ENCODE assay signal across 13 cellular contexts in the genomic region with DNA sequence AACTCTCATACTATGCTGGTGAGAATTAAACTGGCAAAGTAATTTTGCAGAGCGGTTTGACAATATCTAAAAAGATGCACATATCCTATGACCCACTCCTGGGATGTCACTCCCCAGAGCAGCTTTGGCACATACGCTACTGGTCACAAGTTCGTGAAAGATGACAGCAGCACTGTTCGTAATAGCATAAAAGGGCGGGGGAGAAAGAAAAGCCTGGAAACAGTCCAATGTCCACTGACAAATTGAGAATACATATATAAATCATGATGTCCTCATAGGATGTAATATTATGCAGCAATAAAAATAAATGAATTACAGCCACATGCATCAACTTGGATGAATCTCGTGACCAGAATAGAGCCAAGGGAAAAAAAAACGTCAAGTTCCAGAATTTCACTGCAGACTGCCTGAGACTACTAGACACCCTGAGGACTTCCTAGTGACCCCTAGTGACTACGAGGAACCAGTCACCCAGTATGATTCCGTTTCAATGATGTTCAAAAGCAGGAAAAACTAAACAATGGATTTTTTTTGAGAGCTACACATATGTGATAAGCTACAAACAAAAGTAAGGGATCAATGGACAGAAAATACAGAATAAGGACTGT. TPM values are rescaled to one million over a fixed set of nuclear protein-coding genes. Genes with fewer than 3 reads are reported as not detected.
A peak's percentile ranks its signal among the peaks of the same experiment; 100 is the strongest.
DNase-seq lines count a peak whose midpoint lies in the region; ATAC-seq, FAIRE-seq and TF ChIP-seq lines count a peak whose summit lies in the region.
"Had no signal": no experiment of that assay in that cellular context is flagged by ENCODE, and none has a peak within 500 bp of the region (broad histone marks: within the 10 kb centered on the region; RNA-seq: fewer than 3 reads in every experiment).

No MANE protein-coding gene starts in this region.

- H3K4me2 ChIP-seq in hepatocyte = peak overlapping the region; percentile 82

- no peaks in the 10 kb centered on the region for H3K36me3 ChIP-seq in BE2C
- no peaks in the 10 kb centered on the region for H3K36me3 ChIP-seq in hepatocyte (replicated peaks; ENCODE audit: insufficient read depth, low read depth)
- H3K36me3 ChIP-seq in pancreas = no peaks in the 10 kb centered on the region
- H3K36me3 ChIP-seq: heart left ventricle, spleen had no signal

- no peaks in the 10 kb centered on the region for H4K20me1 ChIP-seq in hepatocyte (ENCODE audit: insufficient read depth, poor library complexity, severe bottlenecking)

- peaks cover 50% of the 10 kb centered on the region for H3K27me3 Mint-ChIP-seq in activated T-helper 2 cell treated with anti-CD3 and anti-CD28 coated beads, Interferon-gamma antibody, Interleukin-2, Interleukin-4, amounts not matched to agents 10 μg/mL and 5 μg/mL and 100 μg/mL, durations not matched to agents 14 hours and 24 hours and 36 hours (ENCODE audit: low read depth)

- no peak overlapping the region for H2AFZ ChIP-seq in hepatocyte

- no peaks in the 10 kb centered on the region for H3K4me1 ChIP-seq in BE2C
- no peaks in the 10 kb centered on the region for H3K4me1 ChIP-seq in hepatocyte (ENCODE audit: insufficient read depth)
- H3K4me1 ChIP-seq in pancreas = no peaks in the 10 kb centered on the region

- intact Hi-C loops in activated T-helper 2 cell treated with anti-CD3 and anti-CD28 coated beads, Interferon-gamma antibody, Interleukin-2, Interleukin-4, amounts not matched to agents 10 μg/mL and 5 μg/mL and 100 μg/mL, durations not matched to agents 14 hours and 24 hours and 36 hours (cut with micrococcal nuclease) = no loop called here
- intact Hi-C loops in pancreas (cut with DNase I) = no loop called here

- peaks cover 10% of the 10 kb centered on the region for H3K4me1 Mint-ChIP-seq in activated T-helper 2 cell treated with anti-CD3 and anti-CD28 coated beads, Interferon-gamma antibody, Interleukin-2, Interleukin-4, amounts not matched to agents 10 μg/mL and 5 μg/mL and 100 μg/mL, durations not matched to agents 14 hours and 24 hours and 36 hours (ENCODE audit: low read depth)

- H3K27ac ChIP-seq in hepatocyte = no peak overlapping the region
- H3K27ac ChIP-seq in pancreas = no peak overlapping the region
- H3K27ac ChIP-seq: heart left ventricle, spleen had no signal

- TF ChIP-seq CTCF in BE2C (IDR thresholded peaks at IDR 0.05; ENCODE audit: low read depth, low read length) = peak; percentile 43
- no peak for TF ChIP-seq CTCF in hepatocyte (IDR thresholded peaks at IDR 0.05; ENCODE audit: poor library complexity)
- no peak for TF ChIP-seq CTCF in pancreas (IDR thresholded peaks at IDR 0.05)

- H3K9me3 ChIP-seq in BE2C = no peaks in the 10 kb centered on the region
- H3K9me3 ChIP-seq in hepatocyte (ENCODE audit: low read depth) = no peaks in the 10 kb centered on the region
- H3K9me3 ChIP-seq in pancreas = no peaks in the 10 kb centered on the region
- H3K9me3 ChIP-seq: heart left ventricle, spleen had no signal

- no peak for DNase-seq in BE2C
- peak; percentile 4 for DNase-seq in GM04504 (ENCODE audit: low read depth)
- DNase-seq in RPMI8226 = peak; percentile 8
- DNase-seq in hepatocyte (ENCODE audit: low spot score) = no peak
- DNase-seq in activated T-helper 2 cell treated with anti-CD3 and anti-CD28 coated beads, Interferon-gamma antibody, Interleukin-2, Interleukin-4, amounts not matched to agents 10 μg/mL and 5 μg/mL and 100 μg/mL, durations not matched to agents 14 hours and 24 hours and 36 hours (ENCODE audit: low spot score) = no peak
- DNase-seq in pancreas = no peak
- DNase-seq in NCI-H524 treated with DMSO at 0.1 percent for 48 hours (lab: John Stamatoyannopoulos, UW) = no peak
- DNase-seq in activated naive CD4-positive, alpha-beta T cell treated with anti-CD3 and anti-CD28 coated beads, Interleukin-2, amount 50 U/mL, for 16 hours = no peak
- DNase-seq: activated B cell treated with CpG ODN at 0.5 μM for 24 hours, heart left ventricle, spleen had no signal

- no peak overlapping the region for H3K27ac Mint-ChIP-seq in activated T-helper 2 cell treated with anti-CD3 and anti-CD28 coated beads, Interferon-gamma antibody, Interleukin-2, Interleukin-4, amounts not matched to agents 10 μg/mL and 5 μg/mL and 100 μg/mL, durations not matched to agents 14 hours and 24 hours and 36 hours
- H3K27ac Mint-ChIP-seq: activated B cell treated with CpG ODN at 0.5 μM for 24 hours; dendritic cell treated with granulocyte-macrophage colony-stimulating factor and Interleukin-4, amounts not matched to agents 40 ng/mL and 50 ng/mL, for 4 days had no signal

- no peaks in the 10 kb centered on the region for H3K27me3 ChIP-seq in BE2C
- peaks cover 31% of the 10 kb centered on the region for H3K27me3 ChIP-seq in hepatocyte
- H3K27me3 ChIP-seq in pancreas = peaks cover 0 to 23% (median 7%) of the 10 kb centered on the region in 4 donors

- WGBS in hepatocyte (ENCODE audit: low lambda C conversion rate, missing lambda C conversion rate) = 60% methylated on average over 9 of the region's 9 CpGs
- WGBS in pancreas, 2 donors = 17 to 32% methylated on average over 9 of the region's 9 CpGs

- H3K4me3 Mint-ChIP-seq in activated T-helper 2 cell treated with anti-CD3 and anti-CD28 coated beads, Interferon-gamma antibody, Interleukin-2, Interleukin-4, amounts not matched to agents 10 μg/mL and 5 μg/mL and 100 μg/mL, durations not matched to agents 14 hours and 24 hours and 36 hours (ENCODE audit: low read depth) = no peak overlapping the region
- H3K4me3 Mint-ChIP-seq: dendritic cell treated with granulocyte-macrophage colony-stimulating factor and Interleukin-4, amounts not matched to agents 40 ng/mL and 50 ng/mL, for 4 days had no signal

- H3K9me3 Mint-ChIP-seq in activated T-helper 2 cell treated with anti-CD3 and anti-CD28 coated beads, Interferon-gamma antibody, Interleukin-2, Interleukin-4, amounts not matched to agents 10 μg/mL and 5 μg/mL and 100 μg/mL, durations not matched to agents 14 hours and 24 hours and 36 hours = no peaks in the 10 kb centered on the region
- H3K9me3 Mint-ChIP-seq: activated B cell treated with CpG ODN at 0.5 μM for 24 hours; dendritic cell treated with granulocyte-macrophage colony-stimulating factor and Interleukin-4, amounts not matched to agents 40 ng/mL and 50 ng/mL, for 4 days had no signal

- H3K4me3 ChIP-seq in BE2C (ENCODE audit: low read depth, low read length) = peak overlapping the region; percentile 79
- H3K4me3 ChIP-seq in hepatocyte = no peak overlapping the region
- no peak overlapping the region for H3K4me3 ChIP-seq in pancreas
- H3K4me3 ChIP-seq: heart left ventricle, spleen had no signal

- H3K79me2 ChIP-seq in hepatocyte = no peaks in the 10 kb centered on the region

- no peaks in the 10 kb centered on the region for H3K36me3 Mint-ChIP-seq in activated T-helper 2 cell treated with anti-CD3 and anti-CD28 coated beads, Interferon-gamma antibody, Interleukin-2, Interleukin-4, amounts not matched to agents 10 μg/mL and 5 μg/mL and 100 μg/mL, durations not matched to agents 14 hours and 24 hours and 36 hours (ENCODE audit: low read depth)

- FAIRE-seq in pancreas (lab: Jason Lieb, UNC) = no peak

- no peak for ATAC-seq in pancreas
- ATAC-seq: heart left ventricle had no signal

- H3K9me2 ChIP-seq in hepatocyte (replicated peaks; ENCODE audit: insufficient read depth) = no peaks in the 10 kb centered on the region

RNA-seq across cellular contexts. Expression of a gene that starts 1.8 kb away (rescaled TPM):
- polyA plus RNA-seq in BE2C (2012; ENCODE audit: insufficient read depth, insufficient read length, low read depth) = 207 TPM
- 39.0 and 45.8 TPM in 2 replicates for total RNA-seq in hepatocyte
- 97.0 and 97.7 TPM in 2 replicates for polyA plus RNA-seq in hepatocyte
- total RNA-seq in activated T-helper 2 cell treated with anti-CD3 and anti-CD28 coated beads, Interferon-gamma antibody, Interleukin-2, Interleukin-4, amounts not matched to agents 10 μg/mL and 5 μg/mL and 100 μg/mL, durations not matched to agents 14 hours and 24 hours and 36 hours = 0.18 and 0.23 TPM in 2 replicates
- 10 to 100 TPM; 10.3 to 50.5 (median 20.1) TPM for total RNA-seq in pancreas
- polyA plus RNA-seq in pancreas = 100 to 1,000 TPM; 167 to 368 TPM
- total RNA-seq: activated B cell treated with CpG ODN at 0.5 μM for 24 hours, mesenteric fat pad had no signal
- polyA plus RNA-seq: heart left ventricle had no signal

RNA-seq across cellular contexts. Expression of a gene that starts 7.3 kb away (rescaled TPM):
- not detected for polyA plus RNA-seq in BE2C (2012; ENCODE audit: insufficient read depth, insufficient read length, low read depth)
- total RNA-seq in hepatocyte (0.47 TPM in 1 of 2 replicates, not detected in the other), pancreas (not detected)
- polyA plus RNA-seq in hepatocyte (0.65 TPM in 1 of 2 replicates, not detected in the other), pancreas (under 1 TPM; 0.11 to 0.49 TPM)
- not detected in 2 replicates for total RNA-seq in activated T-helper 2 cell treated with anti-CD3 and anti-CD28 coated beads, Interferon-gamma antibody, Interleukin-2, Interleukin-4, amounts not matched to agents 10 μg/mL and 5 μg/mL and 100 μg/mL, durations not matched to agents 14 hours and 24 hours and 36 hours
- total RNA-seq: activated B cell treated with CpG ODN at 0.5 μM for 24 hours, heart left ventricle, mesenteric fat pad had no signal
- polyA plus RNA-seq: heart left ventricle had no signal

RNA-seq across cellular contexts. Expression of a gene that starts 31.8 kb away (rescaled TPM):
- 78.8 TPM for polyA plus RNA-seq in BE2C (2012; ENCODE audit: insufficient read depth, insufficient read length, low read depth)
- total RNA-seq in hepatocyte (66.5 and 68.9 TPM in 2 replicates), pancreas (10 to 100 TPM; 24.9 to 58.4 (median 30.9) TPM)
- polyA plus RNA-seq in hepatocyte (96.3 and 115 TPM in 2 replicates), pancreas (100 to 1,000 TPM in 1 of 2 donors, 10 to 100 TPM in 1; 81.2 to 132 TPM)
- total RNA-seq in activated T-helper 2 cell treated with anti-CD3 and anti-CD28 coated beads, Interferon-gamma antibody, Interleukin-2, Interleukin-4, amounts not matched to agents 10 μg/mL and 5 μg/mL and 100 μg/mL, durations not matched to agents 14 hours and 24 hours and 36 hours = 73.9 and 77.7 TPM in 2 replicates

RNA-seq across cellular contexts. Expression of a gene that starts 47.2 kb away (rescaled TPM):
- not detected for polyA plus RNA-seq in BE2C (2012; ENCODE audit: insufficient read depth, insufficient read length, low read depth)
- total RNA-seq in hepatocyte = not detected in 2 replicates
- polyA plus RNA-seq in hepatocyte = 0.13 TPM in 1 of 2 replicates, not detected in the other
- not detected in 2 replicates for total RNA-seq in activated T-helper 2 cell treated with anti-CD3 and anti-CD28 coated beads, Interferon-gamma antibody, Interleukin-2, Interleukin-4, amounts not matched to agents 10 μg/mL and 5 μg/mL and 100 μg/mL, durations not matched to agents 14 hours and 24 hours and 36 hours
- total RNA-seq in pancreas = under 1 TPM in 1 of 6 donors, not detected in 5; 0.19 TPM
- polyA plus RNA-seq in pancreas = under 1 TPM in 1 of 2 donors, not detected in 1; 0.12 TPM
- total RNA-seq: activated B cell treated with CpG ODN at 0.5 μM for 24 hours, mesenteric fat pad had no signal
- polyA plus RNA-seq: heart left ventricle had no signal

Comparison
In these comparisons a context has a peak if more than half of its experiments do, and no peak if none do; other contexts are left out.
1. DNase-seq: peak in GM04504 (single experiment) and RPMI8226 (single experiment); none in BE2C (single experiment), hepatocyte (single experiment), activated T-helper 2 cell treated with anti-CD3 and anti-CD28 coated beads, Interferon-gamma antibody, Interleukin-2, Interleukin-4, amounts not matched to agents 10 μg/mL and 5 μg/mL and 100 μg/mL, durations not matched to agents 14 hours and 24 hours and 36 hours (single experiment), pancreas (0 of 6), NCI-H524 treated with DMSO at 0.1 percent for 48 hours (single experiment) and activated naive CD4-positive, alpha-beta T cell treated with anti-CD3 and anti-CD28 coated beads, Interleukin-2, amount 50 U/mL, for 16 hours (single experiment).